22 cellular contexts compared by ENCODE assay signal in genomic region chr11:106173291-106173690, GRCh38.
"Had no signal": no experiment of that assay in that cellular context is flagged by ENCODE, and none has a peak within 500 bp of the region (broad histone marks: within the 10 kb centered on the region; RNA-seq: fewer than 3 reads in every experiment).

No MANE protein-coding gene starts in this region.

- DNase-seq: activated CD4-positive, alpha-beta memory T cell treated with anti-CD3 and anti-CD28 coated beads for 36 hours; activated CD4-positive, alpha-beta T cell treated with anti-CD3 and anti-CD28 coated beads, Interleukin-2, amount 10 ng/mL, durations not matched to agents 7 days and 5 days; activated CD4-positive, CD25-positive, alpha-beta regulatory T cell; activated gamma-delta T cell treated with Interleukin-2 at 50 U/mL for 16 hours; activated naive CD4-positive, alpha-beta T cell treated with anti-CD3 and anti-CD28 coated beads, Interleukin-2, amount 10 ng/mL, durations not matched to agents 7 days and 5 days; activated naive CD8-positive, alpha-beta T cell treated with anti-CD3 and anti-CD28 coated beads for 36 hours; activated T-cell treated with anti-CD3 and anti-CD28 coated beads for 4 hours; activated T-cell treated with anti-CD3 and anti-CD28 coated beads, Interleukin-2, amount 50 U/mL, for 48 hours; brain microvascular endothelial cell; KG1; NCI-H1092; NCI-H1417; NCI-H1930; NCI-H2171; NCI-H2227 treated with DMSO at 0.1 percent for 48 hours; NCI-H446 treated with DMSO at 0.1 percent for 48 hours; NCI-H526; NCI-H774; SIG-M5; T-helper 1 cell had no signal

- H3K9me3 Mint-ChIP-seq: activated CD4-positive, alpha-beta T cell treated with anti-CD3 and anti-CD28 coated beads, Interleukin-2, amount 10 ng/mL, durations not matched to agents 7 days and 5 days; activated naive CD8-positive, alpha-beta T cell treated with anti-CD3 and anti-CD28 coated beads for 36 hours had no signal

- H3K27me3 ChIP-seq: brain microvascular endothelial cell had no signal

- H3K4me3 Mint-ChIP-seq: activated CD4-positive, alpha-beta memory T cell treated with anti-CD3 and anti-CD28 coated beads for 36 hours; activated CD4-positive, alpha-beta T cell treated with anti-CD3 and anti-CD28 coated beads, Interleukin-2, amount 10 ng/mL, durations not matched to agents 7 days and 5 days; activated naive CD4-positive, alpha-beta T cell treated with anti-CD3 and anti-CD28 coated beads, Interleukin-2, amount 10 ng/mL, durations not matched to agents 7 days and 5 days; activated naive CD8-positive, alpha-beta T cell treated with anti-CD3 and anti-CD28 coated beads for 36 hours; activated T-helper 17 cell treated with anti-CD3 and anti-CD28 coated beads, Interleukin-2, amount 50 U/mL, for 72 hours had no signal

- H3K27ac Mint-ChIP-seq: activated CD4-positive, alpha-beta memory T cell treated with anti-CD3 and anti-CD28 coated beads for 36 hours; activated CD4-positive, alpha-beta T cell treated with anti-CD3 and anti-CD28 coated beads, Interleukin-2, amount 10 ng/mL, durations not matched to agents 7 days and 5 days; activated naive CD4-positive, alpha-beta T cell treated with anti-CD3 and anti-CD28 coated beads, Interleukin-2, amount 10 ng/mL, durations not matched to agents 7 days and 5 days; activated naive CD8-positive, alpha-beta T cell treated with anti-CD3 and anti-CD28 coated beads for 36 hours; activated T-helper 17 cell treated with anti-CD3 and anti-CD28 coated beads, Interleukin-2, amount 50 U/mL, for 72 hours had no signal

- H3K36me3 Mint-ChIP-seq: activated CD4-positive, alpha-beta memory T cell treated with anti-CD3 and anti-CD28 coated beads for 36 hours; activated naive CD4-positive, alpha-beta T cell treated with anti-CD3 and anti-CD28 coated beads, Interleukin-2, amount 10 ng/mL, durations not matched to agents 7 days and 5 days; activated naive CD8-positive, alpha-beta T cell treated with anti-CD3 and anti-CD28 coated beads for 36 hours had no signal

- H3K27ac ChIP-seq: brain microvascular endothelial cell, VCaP had no signal

- ATAC-seq: activated T-helper 17 cell treated with anti-CD3 and anti-CD28 coated beads, Interleukin-2, amount 50 U/mL, for 72 hours had no signal

- H3K4me1 Mint-ChIP-seq: activated CD4-positive, alpha-beta T cell treated with anti-CD3 and anti-CD28 coated beads, Interleukin-2, amount 10 ng/mL, durations not matched to agents 7 days and 5 days; activated naive CD4-positive, alpha-beta T cell treated with anti-CD3 and anti-CD28 coated beads, Interleukin-2, amount 10 ng/mL, durations not matched to agents 7 days and 5 days; activated naive CD8-positive, alpha-beta T cell treated with anti-CD3 and anti-CD28 coated beads for 36 hours; activated T-helper 17 cell treated with anti-CD3 and anti-CD28 coated beads, Interleukin-2, amount 50 U/mL, for 72 hours had no signal

- H3K27me3 Mint-ChIP-seq: activated CD4-positive, alpha-beta memory T cell treated with anti-CD3 and anti-CD28 coated beads for 36 hours; activated CD4-positive, alpha-beta T cell treated with anti-CD3 and anti-CD28 coated beads, Interleukin-2, amount 10 ng/mL, durations not matched to agents 7 days and 5 days; activated naive CD4-positive, alpha-beta T cell treated with anti-CD3 and anti-CD28 coated beads, Interleukin-2, amount 10 ng/mL, durations not matched to agents 7 days and 5 days had no signal

- H3K36me3 ChIP-seq: brain microvascular endothelial cell had no signal
